9 cellular contexts compared by ENCODE assay signal in genomic region chrX:108437789-108438623, GRCh38. TPM values are rescaled to one million over a fixed set of nuclear protein-coding genes. Genes with fewer than 3 reads are reported as not detected.
DNase-seq lines count a peak whose midpoint lies in the region; ATAC-seq, FAIRE-seq and TF ChIP-seq lines count a peak whose summit lies in the region.
"Had no signal": no experiment of that assay in that cellular context is flagged by ENCODE, and none has a peak within 500 bp of the region (broad histone marks: within the 10 kb centered on the region; RNA-seq: fewer than 3 reads in every experiment).

COL4A6 (minus strand) TSS chrX:108438422; CDS start chrX:108438196, 226 bp downstream.

- H4K20me1 ChIP-seq in SU-DHL-6 (ENCODE audit: low read depth, low read length) = no peaks in the 10 kb centered on the region

- no peaks in the 10 kb centered on the region for H3F3A ChIP-seq in SU-DHL-6 (ENCODE audit: insufficient read depth)

- no peak for TF ChIP-seq CTCF in SU-DHL-6 (IDR thresholded peaks at IDR 0.05; ENCODE audit: insufficient read depth, low read length, poor library complexity, severe bottlenecking)
- TF ChIP-seq CTCF in gastroesophageal sphincter (IDR thresholded peaks at IDR 0.05) = no peak
- no peak for TF ChIP-seq CTCF in pancreas (IDR thresholded peaks at IDR 0.05)

- no peak for FAIRE-seq in pancreas (lab: Jason Lieb, UNC)

- ATAC-seq in gastroesophageal sphincter (peak; percentile 16), pancreas (peak in 3 of 4 donors; percentile 28 to 57 (median 37))

- H3K36me3 ChIP-seq in SU-DHL-6 (ENCODE audit: low read length) (no peaks in the 10 kb centered on the region), gastroesophageal sphincter (no peaks in the 10 kb centered on the region), pancreas (no peaks in the 10 kb centered on the region)

- no peak for TF ChIP-seq POLR2A in gastroesophageal sphincter (IDR thresholded peaks at IDR 0.05)

- intact Hi-C loops in pancreas (cut with DNase I) = no loop called here

- peak within 1 kb of the TSS; percentile 82 for H2AFZ ChIP-seq in SU-DHL-6 (ENCODE audit: low read depth, low read length, severe bottlenecking)

- no peaks in the 10 kb centered on the region for H3K9me2 ChIP-seq in SU-DHL-6 (replicated peaks; ENCODE audit: insufficient read depth, low read length)

- no peaks in the 10 kb centered on the region for H3K4me1 ChIP-seq in gastroesophageal sphincter
- H3K4me1 ChIP-seq in pancreas = no peaks in the 10 kb centered on the region

- no peaks in the 10 kb centered on the region for H3K79me2 ChIP-seq in SU-DHL-6 (ENCODE audit: insufficient read depth, low read length)

- H3K27me3 ChIP-seq in SU-DHL-6 (ENCODE audit: low read length) (no peaks in the 10 kb centered on the region), gastroesophageal sphincter (no peaks in the 10 kb centered on the region), pancreas (peaks cover 0 to 31% (median 1%) of the 10 kb centered on the region in 4 donors)

- peak within 1 kb of the TSS; percentile 69 for H3K4me2 ChIP-seq in SU-DHL-6 (ENCODE audit: low read depth, low read length, poor library complexity, severe bottlenecking)

- no peak for TF ChIP-seq EP300 in gastroesophageal sphincter (IDR thresholded peaks at IDR 0.05)

- peak; percentile 16 for DNase-seq in EH (ENCODE audit: low read depth)
- DNase-seq in pancreas = peak in 4 of 6 donors; percentile 1 to 53 (median 24)
- DNase-seq in DMS153 treated with DMSO at 0.1 percent for 48 hours (lab: John Stamatoyannopoulos, UW; ENCODE audit: unreplicated experiment) = no peak
- no peak for DNase-seq in NCI-H2029 (lab: John Stamatoyannopoulos, UW)
- no peak for DNase-seq in NCI-H748 (lab: John Stamatoyannopoulos, UW; ENCODE audit: unreplicated experiment)
- DNase-seq in NCI-H2171 treated with DMSO at 0.1 percent for 48 hours (lab: John Stamatoyannopoulos, UW) = no peak
- DNase-seq: T-helper 1 cell had no signal

- H3K27ac ChIP-seq in SU-DHL-6 (ENCODE audit: low read depth, low read length) (no peak within 1 kb of the TSS), gastroesophageal sphincter (peak within 1 kb of the TSS; percentile 80 to 85 (median 83)), pancreas (no peak within 1 kb of the TSS)

- no peaks in the 10 kb centered on the region for H3K9me3 ChIP-seq in SU-DHL-6 (ENCODE audit: insufficient read depth, low read length)
- H3K9me3 ChIP-seq in gastroesophageal sphincter = no peaks in the 10 kb centered on the region
- no peaks in the 10 kb centered on the region for H3K9me3 ChIP-seq in pancreas

- WGBS in gastroesophageal sphincter (ENCODE audit: low coverage in 1 of 2), 2 donors = 0% methylated on average over 1 to 3 of the region's 28 CpGs
- 7 to 24% methylated on average over 28 of the region's 28 CpGs for WGBS in pancreas, 2 donors

- 0 out of 2 replicates have a peak within 1 kb of the TSS, but pooled peaks have one; percentile 57 for H3K9ac ChIP-seq in SU-DHL-6 (ENCODE audit: low read length)

- H3K4me3 ChIP-seq in SU-DHL-6 (ENCODE audit: insufficient read depth, low read length, poor library complexity, severe bottlenecking) (no peak within 1 kb of the TSS), gastroesophageal sphincter (peak within 1 kb of the TSS; percentile 61 to 95), pancreas (peak within 1 kb of the TSS in 2 of 4 donors; percentile 26 to 43)

RNA-seq across cellular contexts. Expression of gene COL4A6, which starts in this region (rescaled TPM):
- total RNA-seq in gastroesophageal sphincter (100 to 1,000 TPM; 103 to 369 (median 213) TPM), pancreas (under 1 TPM in 4 of 6 donors, not detected in 2; 0.06 to 0.25 (median 0.07) TPM)
- under 1 TPM; 0.11 to 0.14 TPM for polyA plus RNA-seq in pancreas

Comparison
In these comparisons a context has a peak if more than half of its experiments do, and no peak if none do; other contexts are left out.
1. RNA of gene COL4A6 (total RNA-seq): 103 to 369 TPM in gastroesophageal sphincter; 0.06 to 0.25 TPM in pancreas; every median in the first group is over 10 times any median in the second.
2. Peak in DNase-seq and ATAC-seq in pancreas; RNA of the gene not detected or under 1 TPM.
3. H3K27ac ChIP-seq: peak in gastroesophageal sphincter (4 of 4); none in SU-DHL-6 (single experiment) and pancreas (0 of 4).